In the genomic region with DNA sequence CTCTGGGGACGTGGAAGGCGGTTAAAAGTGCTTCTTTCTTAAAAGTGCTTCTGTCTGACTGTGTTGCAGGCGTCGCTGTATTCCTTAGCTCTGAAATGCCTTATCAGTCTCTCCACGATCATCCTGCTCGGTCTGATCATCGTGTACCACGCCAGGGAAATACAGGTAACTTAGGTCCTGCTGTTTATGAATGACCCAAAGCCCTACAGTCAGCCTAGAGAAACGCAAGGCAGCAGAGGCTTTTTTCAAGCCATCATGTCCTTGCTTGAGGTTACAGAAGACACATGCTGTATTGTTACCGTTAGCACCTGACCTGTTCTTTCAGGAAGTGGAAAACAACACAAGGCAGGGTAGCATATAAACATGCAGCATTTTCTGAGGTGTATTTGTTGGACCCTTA, we compare ENCODE assay signal across 1 cellular context.
TF ChIP-seq lines count a peak whose summit lies in the region.

No MANE protein-coding gene starts in this region.

TF ChIP-seq in HepG2, 621 proteins besides CTCF, POLR2A, EP300 and RAD21 (continued from another document):
- TF ChIP-seq, protein P1, sequence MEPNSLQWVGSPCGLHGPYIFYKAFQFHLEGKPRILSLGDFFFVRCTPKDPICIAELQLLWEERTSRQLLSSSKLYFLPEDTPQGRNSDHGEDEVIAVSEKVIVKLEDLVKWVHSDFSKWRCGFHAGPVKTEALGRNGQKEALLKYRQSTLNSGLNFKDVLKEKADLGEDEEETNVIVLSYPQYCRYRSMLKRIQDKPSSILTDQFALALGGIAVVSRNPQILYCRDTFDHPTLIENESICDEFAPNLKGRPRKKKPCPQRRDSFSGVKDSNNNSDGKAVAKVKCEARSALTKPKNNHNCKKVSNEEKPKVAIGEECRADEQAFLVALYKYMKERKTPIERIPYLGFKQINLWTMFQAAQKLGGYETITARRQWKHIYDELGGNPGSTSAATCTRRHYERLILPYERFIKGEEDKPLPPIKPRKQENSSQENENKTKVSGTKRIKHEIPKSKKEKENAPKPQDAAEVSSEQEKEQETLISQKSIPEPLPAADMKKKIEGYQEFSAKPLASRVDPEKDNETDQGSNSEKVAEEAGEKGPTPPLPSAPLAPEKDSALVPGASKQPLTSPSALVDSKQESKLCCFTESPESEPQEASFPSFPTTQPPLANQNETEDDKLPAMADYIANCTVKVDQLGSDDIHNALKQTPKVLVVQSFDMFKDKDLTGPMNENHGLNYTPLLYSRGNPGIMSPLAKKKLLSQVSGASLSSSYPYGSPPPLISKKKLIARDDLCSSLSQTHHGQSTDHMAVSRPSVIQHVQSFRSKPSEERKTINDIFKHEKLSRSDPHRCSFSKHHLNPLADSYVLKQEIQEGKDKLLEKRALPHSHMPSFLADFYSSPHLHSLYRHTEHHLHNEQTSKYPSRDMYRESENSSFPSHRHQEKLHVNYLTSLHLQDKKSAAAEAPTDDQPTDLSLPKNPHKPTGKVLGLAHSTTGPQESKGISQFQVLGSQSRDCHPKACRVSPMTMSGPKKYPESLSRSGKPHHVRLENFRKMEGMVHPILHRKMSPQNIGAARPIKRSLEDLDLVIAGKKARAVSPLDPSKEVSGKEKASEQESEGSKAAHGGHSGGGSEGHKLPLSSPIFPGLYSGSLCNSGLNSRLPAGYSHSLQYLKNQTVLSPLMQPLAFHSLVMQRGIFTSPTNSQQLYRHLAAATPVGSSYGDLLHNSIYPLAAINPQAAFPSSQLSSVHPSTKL (CRISPR knock-in tag; IDR thresholded peaks at IDR 0.05) = no peak
- TF ChIP-seq NAIF1 (CRISPR knock-in tag; IDR thresholded peaks at IDR 0.05; ENCODE audit: borderline replicate concordance) (no peak), AHDC1 (CRISPR knock-in tag; IDR thresholded peaks at IDR 0.05; ENCODE audit: borderline replicate concordance) (no peak), PTBP1 (IDR thresholded peaks at IDR 0.05; ENCODE audit: low read depth, low read length, poor library complexity, severe bottlenecking) (no peak), MBNL3 (CRISPR knock-in tag; conservative IDR thresholded peaks at IDR 0.05) (no peak), GATAD2A (CRISPR knock-in tag; IDR thresholded peaks at IDR 0.05) (no peak), MED13 (CRISPR knock-in tag; IDR thresholded peaks at IDR 0.05) (no peak), ETV5 (CRISPR knock-in tag; IDR thresholded peaks at IDR 0.05; ENCODE audit: borderline replicate concordance) (no peak), XRCC5 (optimal IDR thresholded peaks at IDR 0.05; ENCODE audit: low read length) (no peak), HES4 (CRISPR knock-in tag; IDR thresholded peaks at IDR 0.05; ENCODE audit: borderline replicate concordance) (no peak)
- TF ChIP-seq, protein P2, sequence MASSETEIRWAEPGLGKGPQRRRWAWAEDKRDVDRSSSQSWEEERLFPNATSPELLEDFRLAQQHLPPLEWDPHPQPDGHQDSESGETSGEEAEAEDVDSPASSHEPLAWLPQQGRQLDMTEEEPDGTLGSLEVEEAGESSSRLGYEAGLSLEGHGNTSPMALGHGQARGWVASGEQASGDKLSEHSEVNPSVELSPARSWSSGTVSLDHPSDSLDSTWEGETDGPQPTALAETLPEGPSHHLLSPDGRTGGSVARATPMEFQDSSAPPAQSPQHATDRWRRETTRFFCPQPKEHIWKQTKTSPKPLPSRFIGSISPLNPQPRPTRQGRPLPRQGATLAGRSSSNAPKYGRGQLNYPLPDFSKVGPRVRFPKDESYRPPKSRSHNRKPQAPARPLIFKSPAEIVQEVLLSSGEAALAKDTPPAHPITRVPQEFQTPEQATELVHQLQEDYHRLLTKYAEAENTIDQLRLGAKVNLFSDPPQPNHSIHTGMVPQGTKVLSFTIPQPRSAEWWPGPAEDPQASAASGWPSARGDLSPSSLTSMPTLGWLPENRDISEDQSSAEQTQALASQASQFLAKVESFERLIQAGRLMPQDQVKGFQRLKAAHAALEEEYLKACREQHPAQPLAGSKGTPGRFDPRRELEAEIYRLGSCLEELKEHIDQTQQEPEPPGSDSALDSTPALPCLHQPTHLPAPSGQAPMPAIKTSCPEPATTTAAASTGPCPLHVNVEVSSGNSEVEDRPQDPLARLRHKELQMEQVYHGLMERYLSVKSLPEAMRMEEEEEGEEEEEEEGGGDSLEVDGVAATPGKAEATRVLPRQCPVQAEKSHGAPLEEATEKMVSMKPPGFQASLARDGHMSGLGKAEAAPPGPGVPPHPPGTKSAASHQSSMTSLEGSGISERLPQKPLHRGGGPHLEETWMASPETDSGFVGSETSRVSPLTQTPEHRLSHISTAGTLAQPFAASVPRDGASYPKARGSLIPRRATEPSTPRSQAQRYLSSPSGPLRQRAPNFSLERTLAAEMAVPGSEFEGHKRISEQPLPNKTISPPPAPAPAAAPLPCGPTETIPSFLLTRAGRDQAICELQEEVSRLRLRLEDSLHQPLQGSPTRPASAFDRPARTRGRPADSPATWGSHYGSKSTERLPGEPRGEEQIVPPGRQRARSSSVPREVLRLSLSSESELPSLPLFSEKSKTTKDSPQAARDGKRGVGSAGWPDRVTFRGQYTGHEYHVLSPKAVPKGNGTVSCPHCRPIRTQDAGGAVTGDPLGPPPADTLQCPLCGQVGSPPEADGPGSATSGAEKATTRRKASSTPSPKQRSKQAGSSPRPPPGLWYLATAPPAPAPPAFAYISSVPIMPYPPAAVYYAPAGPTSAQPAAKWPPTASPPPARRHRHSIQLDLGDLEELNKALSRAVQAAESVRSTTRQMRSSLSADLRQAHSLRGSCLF (CRISPR knock-in tag; IDR thresholded peaks at IDR 0.05; ENCODE audit: borderline replicate concordance) = no peak
